Comparison of ENCODE assay signal across 1 cellular context in the genomic region with DNA sequence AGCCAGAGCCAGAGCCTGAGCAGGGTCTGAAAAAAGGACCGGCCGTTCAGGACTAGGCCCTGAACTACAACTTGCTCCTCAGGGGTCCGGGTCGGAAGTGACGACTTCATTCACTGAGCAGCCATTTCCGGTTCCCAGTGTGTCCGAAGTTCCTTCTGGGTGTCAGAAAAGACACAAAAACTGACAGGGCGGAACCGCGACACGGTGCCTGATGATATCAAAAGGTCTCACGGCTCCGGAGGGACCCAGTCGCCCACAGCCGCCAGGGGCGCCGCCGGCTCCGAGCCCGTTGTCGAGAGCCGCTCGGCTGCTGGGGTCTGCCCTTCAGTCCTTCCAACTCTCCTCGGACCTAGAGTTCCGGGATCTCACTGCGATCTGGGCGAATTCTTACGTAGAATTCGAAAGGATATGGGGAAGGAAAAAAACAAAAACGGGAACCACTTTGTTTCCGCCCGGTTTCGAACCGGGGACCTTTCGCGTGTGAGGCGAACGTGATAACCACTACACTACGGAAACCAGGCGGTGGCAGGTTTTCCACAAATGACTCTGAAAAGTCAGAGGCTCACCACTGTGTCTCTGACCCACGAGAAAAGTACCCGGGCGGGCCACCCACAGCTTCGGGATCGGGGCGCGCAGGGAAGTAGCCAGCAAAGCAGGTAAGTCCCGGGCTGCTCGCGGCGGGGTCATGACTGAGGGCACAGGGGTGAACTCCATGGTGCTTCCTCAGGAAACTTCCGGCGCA.
TF ChIP-seq lines count a peak whose summit lies in the region.

No MANE protein-coding gene starts in this region.

TF ChIP-seq in HepG2, 621 proteins besides CTCF, POLR2A, EP300 and RAD21 (continued from another document):
- TF ChIP-seq, protein P1, sequence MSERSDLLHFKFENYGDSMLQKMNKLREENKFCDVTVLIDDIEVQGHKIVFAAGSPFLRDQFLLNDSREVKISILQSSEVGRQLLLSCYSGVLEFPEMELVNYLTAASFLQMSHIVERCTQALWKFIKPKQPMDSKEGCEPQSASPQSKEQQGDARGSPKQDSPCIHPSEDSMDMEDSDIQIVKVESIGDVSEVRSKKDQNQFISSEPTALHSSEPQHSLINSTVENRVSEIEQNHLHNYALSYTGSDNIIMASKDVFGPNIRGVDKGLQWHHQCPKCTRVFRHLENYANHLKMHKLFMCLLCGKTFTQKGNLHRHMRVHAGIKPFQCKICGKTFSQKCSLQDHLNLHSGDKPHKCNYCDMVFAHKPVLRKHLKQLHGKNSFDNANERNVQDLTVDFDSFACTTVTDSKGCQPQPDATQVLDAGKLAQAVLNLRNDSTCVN (CRISPR knock-in tag; IDR thresholded peaks at IDR 0.05; ENCODE audit: borderline replicate concordance): peak; percentile 79; the same call in 1 of the 2 replicates
- 0 out of 2 replicates have a peak, but pooled peaks have one; percentile 51 for TF ChIP-seq POGZ (CRISPR knock-in tag; IDR thresholded peaks at IDR 0.05)
